Comparison of ENCODE assay signal across 8 cellular contexts in genomic region chr9:32526707-32527048, GRCh38. TPM values are rescaled to one million over a fixed set of nuclear protein-coding genes. Genes with fewer than 3 reads are reported as not detected.
A peak's percentile ranks its signal among the peaks of the same experiment; 100 is the strongest.
DNase-seq lines count a peak whose midpoint lies in the region; ATAC-seq, FAIRE-seq and TF ChIP-seq lines count a peak whose summit lies in the region.

No MANE protein-coding gene starts in this region.

- TF ChIP-seq POLR2A in A549 (IDR thresholded peaks at IDR 0.05; ENCODE audit: low read length) = no peak

- CTCF ChIA-PET in A549 (lab: Yijun Ruan, JAX) = interaction anchor here (0.6 to 10.2 kb wide), 28 partner anchors 9 to 452 kb away, joined by 3 to 159 read pairs (median 5); partner anchors contain the start of genes ACO1 and NDUFB6

- POLR2A ChIA-PET in A549 (lab: Yijun Ruan, JAX) = interaction anchor here (0.8 to 2.7 kb wide), 4 partner anchors 23 to 148 kb away, joined by 3 to 25 read pairs (median 12); partner anchors contain the start of gene ACO1

- DNase-seq in A549 (ENCODE audit: low read depth in 1 of 2, low spot score in 1 of 2) (no peak), cardiac fibroblast (ENCODE audit: low read depth in 2 of 2) (no peak), SW 1271 (lab: John Stamatoyannopoulos, UW) (no peak), GOT3 (lab: John Stamatoyannopoulos, UW) (no peak)
- no peak for DNase-seq in stimulated activated CD4-positive, alpha-beta T cell treated with anti-CD3 and anti-CD28 coated beads, Interleukin-4, amount 100 ng/mL, for 24 hours

- no peak for TF ChIP-seq RAD21 in A549 (conservative IDR thresholded peaks at IDR 0.05 in 1 of 2, IDR thresholded peaks at IDR 0.05 in 1 of 2)

- no peak for TF ChIP-seq EP300 in A549 (IDR thresholded peaks at IDR 0.05)

- no peak for ATAC-seq in A549
- no peak for ATAC-seq in GM21367 (IDR thresholded peaks at IDR 0.05; ENCODE audit: unreplicated experiment)

- TF ChIP-seq CTCF in A549 (IDR thresholded peaks at IDR 0.05) (no peak), cardiac fibroblast (IDR thresholded peaks at IDR 0.05; ENCODE audit: low read depth, low read length) (no peak)

- H3K36me3 ChIP-seq in HUES6 (ENCODE audit: control insufficient read depth, insufficient read depth, low read length) = peaks cover 3% of the 10 kb centered on the region; the same call in 1 of the 2 replicates
- H3K36me3 ChIP-seq in mucosa of stomach (ENCODE audit: control insufficient read depth, insufficient read depth, low read length) = no peaks in the 10 kb centered on the region

- 3% methylated on average over 2 of the region's 2 CpGs for WGBS in A549 (ENCODE audit: missing lambda C conversion rate)

- H3K27ac ChIP-seq in A549 (peak overlapping the region in 1 of 2 experiments; percentile 83; a peak in 3 of 6 replicates), HUES6 (ENCODE audit: low read depth, low read length) (no peak overlapping the region)

- H3K4me1 ChIP-seq in A549 (peaks cover 6% of the 10 kb centered on the region; the same call in 2 of the 3 replicates), HUES6 (ENCODE audit: control insufficient read depth, insufficient read depth, low read length) (peaks cover 7% of the 10 kb centered on the region), mucosa of stomach (ENCODE audit: control insufficient read depth, insufficient read depth, low read length) (no peaks in the 10 kb centered on the region)

- H3K27me3 ChIP-seq in HUES6 (ENCODE audit: control insufficient read depth, insufficient read depth, low read length) = no peaks in the 10 kb centered on the region
- H3K27me3 ChIP-seq in mucosa of stomach (ENCODE audit: control insufficient read depth, insufficient read depth, low read length) = no peaks in the 10 kb centered on the region

- H3K9me3 ChIP-seq in A549 (peaks cover 11% of the 10 kb centered on the region; the same call in 1 of the 3 replicates), HUES6 (ENCODE audit: control insufficient read depth, insufficient read depth, low read depth, low read length) (peaks cover 8% of the 10 kb centered on the region; the same call in 1 of the 2 replicates), mucosa of stomach (ENCODE audit: control insufficient read depth, low read length) (no peaks in the 10 kb centered on the region)

- H3K4me2 ChIP-seq in A549 = peak overlapping the region; percentile 82

- H3K9ac ChIP-seq in HUES6 (ENCODE audit: low read length) (no peak overlapping the region), mucosa of stomach (ENCODE audit: low read length) (peak overlapping the region; percentile 83)

- no peak for FAIRE-seq in A549 (lab: Jason Lieb, UNC)

- peak overlapping the region; percentile 58 for H3K4me3 ChIP-seq in A549
- H3K4me3 ChIP-seq in HUES6 (ENCODE audit: low read depth, low read length) = peak overlapping the region; percentile 84
- H3K4me3 ChIP-seq in cardiac fibroblast (replicated peaks in 1 of 2; ENCODE audit: low read depth in 2 of 2, low read length in 2 of 2) = peak overlapping the region; percentile 67 to 69
- peak overlapping the region; percentile 45 for H3K4me3 ChIP-seq in mucosa of stomach (ENCODE audit: low read length)

TF ChIP-seq in A549, 52 proteins besides CTCF, POLR2A, EP300 and RAD21:
- TF ChIP-seq MAFK (IDR thresholded peaks at IDR 0.05; ENCODE audit: partially characterized antibody) (no peak), HOXB5 (CRISPR knock-in tag; IDR thresholded peaks at IDR 0.05) (no peak)

RNA-seq across cellular contexts. Expression of gene RIGI, which starts 0.7 kb away (rescaled TPM):
- polyA plus RNA-seq in A549 (2011; rRNA removed) (3.9 and 4.8 TPM in 2 replicates), A549 (2017; fragmentation: RNase III; extraction: RNeasy Plus Mini Kit Qiagen cat#74134 plus additional on column Dnase treatment) (3.8 to 4.8 TPM (median 4.1 TPM) in 3 replicates)
- 0.38 and 0.49 TPM in 2 replicates for polyA plus RNA-seq in A549 (2012; cell fraction: cytosol; rRNA removed)
- polyA plus RNA-seq in A549 (2012; cell fraction: nucleus; rRNA removed) = 0.46 and 0.69 TPM in 2 replicates
- 1.7 and 2.3 TPM in 2 replicates for polyA minus RNA-seq in A549 (2011; rRNA and poly(A)+ RNA removed)

RNA-seq across cellular contexts. Expression of gene SMIM27, which starts 25.4 kb away (rescaled TPM):
- 10.8 and 12.4 TPM in 2 replicates for polyA plus RNA-seq in A549 (2011; rRNA removed)
- 3.3 and 3.4 TPM in 2 replicates for polyA plus RNA-seq in A549 (2012; cell fraction: cytosol; rRNA removed)
- polyA plus RNA-seq in A549 (2012; cell fraction: nucleus; rRNA removed) = 1.2 and 2.5 TPM in 2 replicates
- 21.1 to 22.9 TPM (median 21.7 TPM) in 3 replicates for polyA plus RNA-seq in A549 (2017; fragmentation: RNase III; extraction: RNeasy Plus Mini Kit Qiagen cat#74134 plus additional on column Dnase treatment)
- 1.9 and 2.7 TPM in 2 replicates for polyA minus RNA-seq in A549 (2011; rRNA and poly(A)+ RNA removed)

RNA-seq across cellular contexts. Expression of gene TOPORS, which starts 25.7 kb away (rescaled TPM):
- 18.8 and 22.2 TPM in 2 replicates for polyA plus RNA-seq in A549 (2011; rRNA removed)
- 3.0 and 3.1 TPM in 2 replicates for polyA plus RNA-seq in A549 (2012; cell fraction: cytosol; rRNA removed)
- 2.7 and 3.5 TPM in 2 replicates for polyA plus RNA-seq in A549 (2012; cell fraction: nucleus; rRNA removed)
- polyA plus RNA-seq in A549 (2017; fragmentation: RNase III; extraction: RNeasy Plus Mini Kit Qiagen cat#74134 plus additional on column Dnase treatment) = 15.2 to 19.3 TPM (median 18.2 TPM) in 3 replicates
- 14.9 and 16.7 TPM in 2 replicates for polyA minus RNA-seq in A549 (2011; rRNA and poly(A)+ RNA removed)

RNA-seq across cellular contexts. Expression of gene NDUFB6, which starts 46.3 kb away (rescaled TPM):
- polyA plus RNA-seq in A549 (2011; rRNA removed) = 64.6 and 91.0 TPM in 2 replicates
- polyA plus RNA-seq in A549 (2012; cell fraction: cytosol; rRNA removed) = 79.9 and 96.5 TPM in 2 replicates
- polyA plus RNA-seq in A549 (2012; cell fraction: nucleus; rRNA removed) = 32.6 and 58.1 TPM in 2 replicates
- 158 to 176 TPM (median 166 TPM) in 3 replicates for polyA plus RNA-seq in A549 (2017; fragmentation: RNase III; extraction: RNeasy Plus Mini Kit Qiagen cat#74134 plus additional on column Dnase treatment)
- 9.8 and 20.2 TPM in 2 replicates for polyA minus RNA-seq in A549 (2011; rRNA and poly(A)+ RNA removed)
